Comparison of ENCODE assay signal across 8 cellular contexts in the genomic region with DNA sequence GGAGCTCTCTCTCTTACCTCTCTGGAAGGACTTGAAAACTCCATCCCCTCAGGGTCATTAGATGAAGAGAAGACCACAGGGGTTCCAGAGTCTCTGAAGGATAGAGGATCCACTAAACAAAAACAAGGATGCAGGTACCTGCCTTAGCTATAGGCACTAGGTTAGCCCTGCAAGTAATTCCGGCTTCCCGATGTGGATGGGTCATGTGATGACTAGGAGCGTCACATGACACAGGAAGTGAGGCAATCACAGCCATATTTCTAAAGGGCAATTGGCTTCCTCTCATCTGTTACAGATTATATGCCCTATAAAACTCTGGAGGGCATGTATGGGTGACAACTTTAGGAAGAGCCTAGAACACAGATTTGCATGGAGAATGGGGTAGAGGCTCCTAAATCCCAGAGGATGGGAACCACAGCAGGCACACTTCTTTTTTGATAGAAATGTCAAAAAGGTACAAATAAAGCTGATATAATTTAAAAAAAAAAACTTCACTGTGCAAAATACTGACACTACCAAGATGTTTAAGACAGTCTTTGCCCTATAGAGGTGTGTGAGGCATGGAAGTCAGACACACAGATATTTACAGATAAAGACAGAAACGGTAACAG. TPM values are rescaled to one million over a fixed set of nuclear protein-coding genes. Genes with fewer than 3 reads are reported as not detected.
DNase-seq lines count a peak whose midpoint lies in the region; ATAC-seq and TF ChIP-seq lines count a peak whose summit lies in the region.

No MANE protein-coding gene starts in this region.

- H3K36me3 Mint-ChIP-seq in activated CD4-positive, alpha-beta T cell treated with anti-CD3 and anti-CD28 coated beads for 36 hours (ENCODE audit: low read depth): peaks cover 17% of the 10 kb centered on the region

- CTCF ChIA-PET in activated CD4-positive, alpha-beta T cell treated with anti-CD3 and anti-CD28 coated beads for 36 hours (lab: Charles Lee): interaction anchor here (0.6 to 3.1 kb wide), 7 partner anchors 10 to 150 kb away, joined by 3 to 26 read pairs (median 4); a partner anchor contains a TSS

- H3K4me3 Mint-ChIP-seq in activated CD4-positive, alpha-beta T cell treated with anti-CD3 and anti-CD28 coated beads for 36 hours: peak overlapping the region; percentile 78

- H3K4me1 ChIP-seq in left lung: peaks cover 0 to 70% of the 10 kb centered on the region in 2 donors

- no peaks in the 10 kb centered on the region for H3K9me3 Mint-ChIP-seq in activated CD4-positive, alpha-beta T cell treated with anti-CD3 and anti-CD28 coated beads for 36 hours (ENCODE audit: low read depth)

- peaks cover 0 to 33% of the 10 kb centered on the region in 2 donors for H3K36me3 ChIP-seq in left lung

- intact Hi-C loops in activated CD4-positive, alpha-beta T cell treated with anti-CD3 and anti-CD28 coated beads for 36 hours (cut with DNase I, micrococcal nuclease): loop anchor here in 1 of 2 experiments (1.0 kb wide), 5 partner anchors 14 to 47 kb away; a partner anchor contains a TSS
- intact Hi-C loops in left lung (cut with DNase I): no loop called here

- peaks cover 2% of the 10 kb centered on the region for H3K27me3 Mint-ChIP-seq in activated CD4-positive, alpha-beta T cell treated with anti-CD3 and anti-CD28 coated beads for 36 hours

- peaks cover 44% of the 10 kb centered on the region for H3K4me1 Mint-ChIP-seq in activated CD4-positive, alpha-beta T cell treated with anti-CD3 and anti-CD28 coated beads for 36 hours

- H3K27me3 ChIP-seq in left lung: no peaks in the 10 kb centered on the region

- H3K27ac Mint-ChIP-seq in activated CD4-positive, alpha-beta T cell treated with anti-CD3 and anti-CD28 coated beads for 36 hours: peak overlapping the region; percentile 79

- POLR2A ChIA-PET in activated CD4-positive, alpha-beta T cell treated with anti-CD3 and anti-CD28 coated beads for 36 hours (lab: Charles Lee): interaction anchor here (0.6 to 1.6 kb wide), 2 partner anchors 14 to 259 kb away, joined by 3 to 5 read pairs; a partner anchor contains a TSS

- no peak for TF ChIP-seq CTCF in left lung (IDR thresholded peaks at IDR 0.05)

- ATAC-seq in HG02642 (IDR thresholded peaks at IDR 0.05; ENCODE audit: poor library complexity, unreplicated experiment) (peak; percentile 25), left lung (peak; percentile 50), HG03439 (IDR thresholded peaks at IDR 0.05; ENCODE audit: unreplicated experiment) (no peak)
- ATAC-seq in activated CD4-positive, alpha-beta T cell treated with anti-CD3 and anti-CD28 coated beads for 36 hours: peak; percentile 28

- peak; percentile 89 for DNase-seq in CD1c-positive myeloid dendritic cell (ENCODE audit: extremely low spot score)
- DNase-seq in NCI-H69 (lab: John Stamatoyannopoulos, UW): peak; percentile 91
- DNase-seq in activated CD4-positive, alpha-beta T cell treated with anti-CD3 and anti-CD28 coated beads for 36 hours: peak; percentile 79
- peak; percentile 72 to 81 for DNase-seq in dermis microvascular lymphatic vessel endothelial cell (ENCODE audit: low read depth in 2 of 2)
- peak in 1 of 2 donors; percentile 76 for DNase-seq in left lung
- DNase-seq in stimulated activated CD4-positive, alpha-beta T cell treated with anti-CD3 and anti-CD28 coated beads, Interleukin-4, amount 100 ng/mL, for 24 hours: peak; percentile 77

- H3K4me3 ChIP-seq in left lung: peak overlapping the region; percentile 30 to 49

- no peaks in the 10 kb centered on the region for H3K9me3 ChIP-seq in left lung

- peak overlapping the region in 1 of 2 donors; percentile 92 for H3K27ac ChIP-seq in left lung

RNA-seq across cellular contexts. Expression of a gene that starts 14.1 kb away (rescaled TPM):
- total RNA-seq in activated CD4-positive, alpha-beta T cell treated with anti-CD3 and anti-CD28 coated beads for 36 hours: 10 to 100 TPM; 29.7 to 34.8 TPM
- 3.0 and 4.2 TPM in 2 replicates for total RNA-seq in dermis microvascular lymphatic vessel endothelial cell
- total RNA-seq in left lung: 10 to 100 TPM; 23.2 to 33.5 TPM

RNA-seq across cellular contexts. Expression of a gene that starts 21.0 kb away (rescaled TPM):
- total RNA-seq in activated CD4-positive, alpha-beta T cell treated with anti-CD3 and anti-CD28 coated beads for 36 hours: 10 to 100 TPM; 82.0 to 95.5 TPM
- total RNA-seq in dermis microvascular lymphatic vessel endothelial cell: 24.8 and 46.4 TPM in 2 replicates
- total RNA-seq in left lung: 10 to 100 TPM; 63.1 to 85.3 TPM

RNA-seq across cellular contexts. Expression of a gene that starts 32.1 kb away (rescaled TPM):
- 10 to 100 TPM; 81.4 to 86.6 TPM for total RNA-seq in activated CD4-positive, alpha-beta T cell treated with anti-CD3 and anti-CD28 coated beads for 36 hours
- total RNA-seq in dermis microvascular lymphatic vessel endothelial cell (13.6 and 23.4 TPM in 2 replicates), left lung (10 to 100 TPM; 45.4 to 55.2 TPM)

RNA-seq across cellular contexts. Expression of a gene that starts 32.7 kb away (rescaled TPM):
- total RNA-seq in activated CD4-positive, alpha-beta T cell treated with anti-CD3 and anti-CD28 coated beads for 36 hours: 10 to 100 TPM; 52.8 to 52.9 TPM
- total RNA-seq in dermis microvascular lymphatic vessel endothelial cell: 32.7 and 36.1 TPM in 2 replicates
- 10 to 100 TPM; 30.2 to 45.5 TPM for total RNA-seq in left lung

RNA-seq across cellular contexts. Expression of a gene that starts 33.5 kb away (rescaled TPM):
- total RNA-seq in activated CD4-positive, alpha-beta T cell treated with anti-CD3 and anti-CD28 coated beads for 36 hours: 10 to 100 TPM; 12.8 to 13.7 TPM
- total RNA-seq in dermis microvascular lymphatic vessel endothelial cell: 11.0 and 19.5 TPM in 2 replicates
- total RNA-seq in left lung: 10 to 100 TPM; 30.6 to 41.8 TPM
